In the genomic region with DNA sequence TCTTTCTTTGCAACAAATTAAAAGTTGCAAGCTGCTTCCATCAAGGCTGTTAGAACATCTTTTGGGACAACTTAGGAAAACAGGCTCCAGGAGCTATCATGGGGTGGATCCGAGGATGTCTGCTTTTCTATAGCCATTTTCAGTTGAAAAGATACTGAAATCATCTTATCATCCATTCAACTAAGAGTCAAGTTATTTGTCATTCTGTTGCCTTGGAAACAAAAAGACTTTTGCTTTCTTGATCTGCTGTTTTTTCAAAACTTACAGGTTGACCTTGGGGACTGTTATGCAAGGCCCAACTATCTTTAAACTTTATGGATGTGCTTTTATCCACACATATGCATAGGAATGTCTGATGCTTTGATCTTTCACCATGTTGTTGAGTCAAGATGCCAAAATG, we compare ENCODE assay signal across 17 cellular contexts.
A peak's percentile ranks its signal among the peaks of the same experiment; 100 is the strongest.
DNase-seq lines count a peak whose midpoint lies in the region; ATAC-seq and TF ChIP-seq lines count a peak whose summit lies in the region.
"Had no signal": no experiment of that assay in that cellular context is flagged by ENCODE, and none has a peak within 500 bp of the region (broad histone marks: within the 10 kb centered on the region; RNA-seq: fewer than 3 reads in every experiment).

No MANE protein-coding gene starts in this region.

- TF ChIP-seq CTCF in hepatocyte (IDR thresholded peaks at IDR 0.05; ENCODE audit: poor library complexity) (no peak), gastrocnemius medialis (IDR thresholded peaks at IDR 0.05 in 4 of 5, conservative IDR thresholded peaks at IDR 0.05 in 1 of 5) (no peak)

- H3K79me2 ChIP-seq in hepatocyte = no peaks in the 10 kb centered on the region

- no peak overlapping the region for H2AFZ ChIP-seq in hepatocyte
- H2AFZ ChIP-seq: GM23248 had no signal

- WGBS in hepatocyte (ENCODE audit: low lambda C conversion rate, missing lambda C conversion rate) = 82% methylated on average over 1 of the region's 1 CpG

- peak; percentile 10 for DNase-seq in SW480 (ENCODE audit: low spot score)
- no peak for DNase-seq in caudate nucleus (lab: John Stamatoyannopoulos, UW)
- no peak for DNase-seq in hepatocyte (ENCODE audit: low spot score)
- DNase-seq in gastrocnemius medialis = no peak
- DNase-seq in COLO668 (lab: John Stamatoyannopoulos, UW; ENCODE audit: unreplicated experiment) = no peak
- DNase-seq: CD4-positive, CD25-positive, alpha-beta regulatory T cell; CD8-positive, alpha-beta T cell; DMS 273 treated with DMSO at 0.1 percent for 48 hours; DMS79; EL; GDM1; GM23248; H7; HCEC 1CT had no signal

- in situ Hi-C loops in gastrocnemius medialis (cut with MboI; ENCODE audit: low sequenced_read_pairs in 4 of 4) = no loop called here

- no peak for ATAC-seq in gastrocnemius medialis
- ATAC-seq: CD8-positive, alpha-beta T cell; GM12878 had no signal

- no peak for TF ChIP-seq POLR2A in gastrocnemius medialis (IDR thresholded peaks at IDR 0.05)

- H3K4me3 ChIP-seq in hepatocyte = no peak overlapping the region
- no peak overlapping the region for H3K4me3 ChIP-seq in gastrocnemius medialis
- H3K4me3 ChIP-seq: GM12878, GM23248 had no signal

- H3K9me3 ChIP-seq in hepatocyte (ENCODE audit: low read depth) = no peaks in the 10 kb centered on the region
- H3K9me3 ChIP-seq in gastrocnemius medialis = no peaks in the 10 kb centered on the region

- intact Hi-C loops in gastrocnemius medialis (cut with DNase I; ENCODE audit: low total_unique reads) = no loop called here

- no peak overlapping the region for H3K4me2 ChIP-seq in hepatocyte

- H3K4me1 ChIP-seq in hepatocyte (ENCODE audit: insufficient read depth) = no peaks in the 10 kb centered on the region
- H3K4me1 ChIP-seq in gastrocnemius medialis = no peaks in the 10 kb centered on the region

- H3K36me3 ChIP-seq in hepatocyte (replicated peaks; ENCODE audit: insufficient read depth, low read depth) (no peaks in the 10 kb centered on the region), gastrocnemius medialis (no peaks in the 10 kb centered on the region)

- no peaks in the 10 kb centered on the region for H4K20me1 ChIP-seq in hepatocyte (ENCODE audit: insufficient read depth, poor library complexity, severe bottlenecking)

- H3K27ac ChIP-seq in angular gyrus (ENCODE audit: low read depth, low read length) (peak overlapping the region; percentile 42), caudate nucleus (ENCODE audit: low read depth, low read length) (peak overlapping the region; percentile 38), hepatocyte (peak overlapping the region; percentile 48), gastrocnemius medialis (no peak overlapping the region)
- H3K27ac ChIP-seq: C4-2B, GM23248 had no signal

- H3K9me2 ChIP-seq in hepatocyte (replicated peaks; ENCODE audit: insufficient read depth) = no peaks in the 10 kb centered on the region

- no peaks in the 10 kb centered on the region for H3K27me3 ChIP-seq in hepatocyte
- no peaks in the 10 kb centered on the region for H3K27me3 ChIP-seq in gastrocnemius medialis

Comparison
In these comparisons a context has a peak if more than half of its experiments do, and no peak if none do; other contexts are left out.
1. H3K27ac ChIP-seq: peak in angular gyrus (single experiment), caudate nucleus (single experiment) and hepatocyte (single experiment); none in gastrocnemius medialis (0 of 4).